ENCODE assay signal across 23 cellular contexts in the genomic region with DNA sequence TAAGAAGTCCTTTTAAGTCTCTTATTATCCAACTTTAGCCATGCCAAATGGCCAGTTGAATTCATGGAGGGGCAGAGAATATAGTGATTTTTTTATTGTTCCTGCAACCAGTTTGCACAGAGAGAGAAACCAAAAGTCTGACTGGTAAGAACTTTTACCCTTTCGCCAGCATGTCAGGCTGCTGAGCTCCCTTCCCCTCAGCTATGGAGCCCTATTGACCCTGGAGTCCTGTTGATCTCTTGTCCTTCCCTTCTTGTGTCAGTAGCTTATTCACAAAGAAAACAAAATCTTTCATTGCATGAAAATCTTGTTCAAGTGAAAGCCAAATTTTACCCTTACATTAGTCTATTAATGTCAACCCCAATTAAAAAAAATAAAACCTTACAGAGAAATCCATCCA. TPM values are rescaled to one million over a fixed set of nuclear protein-coding genes. Genes with fewer than 3 reads are reported as not detected.
DNase-seq lines count a peak whose midpoint lies in the region; ATAC-seq, FAIRE-seq and TF ChIP-seq lines count a peak whose summit lies in the region.
"Had no signal": no experiment of that assay in that cellular context is flagged by ENCODE, and none has a peak within 500 bp of the region (broad histone marks: within the 10 kb centered on the region; RNA-seq: fewer than 3 reads in every experiment).

No MANE protein-coding gene starts in this region.

- no peaks in the 10 kb centered on the region for H3K27me3 Mint-ChIP-seq in osteocyte (ENCODE audit: unreplicated experiment)
- H3K27me3 Mint-ChIP-seq: CD4-positive, CD25-positive, alpha-beta regulatory T cell had no signal

- H3K4me3 Mint-ChIP-seq in osteocyte (ENCODE audit: unreplicated experiment): no peak overlapping the region
- H3K4me3 Mint-ChIP-seq: B cell; CD4-positive, CD25-positive, alpha-beta regulatory T cell; CD8-positive, alpha-beta T cell; HFFc6 had no signal

- TF ChIP-seq CTCF in choroid plexus epithelial cell (conservative IDR thresholded peaks at IDR 0.05; ENCODE audit: low read depth, low read length) (no peak), HepG2 (CRISPR knock-in tag; IDR thresholded peaks at IDR 0.05) (no peak), osteocyte (IDR thresholded peaks at IDR 0.05) (no peak)

- peak overlapping the region; percentile 39 for H3K27ac ChIP-seq in HepG2 (ENCODE audit: extremely low read length, insufficient read depth, low read length)
- H3K27ac ChIP-seq: 22Rv1, BLaER1, C4-2B had no signal

- in situ Hi-C loops in HepG2 (cut with HindIII; ENCODE audit: extremely low pct_ligation_motif_present, low pct_unique_long_range_greater_than_20kb): no loop called here

- H3K4me1 Mint-ChIP-seq in osteocyte (ENCODE audit: unreplicated experiment): peaks cover 14% of the 10 kb centered on the region
- H3K4me1 Mint-ChIP-seq: B cell; CD4-positive, CD25-positive, alpha-beta regulatory T cell had no signal

- no TSS peak for BruUV-seq in HepG2 (replicated peaks; lab: Mats Ljungman, UMichigan)

- ATAC-seq in HepG2: peak; percentile 24; the same call in 2 of the 3 replicates
- ATAC-seq: CD8-positive, alpha-beta T cell had no signal

- no peak for TF ChIP-seq POLR2A in HepG2 (IDR thresholded peaks at IDR 0.05; ENCODE audit: insufficient read depth in 1 of 2, low read depth in 2 of 2, low read length in 2 of 2)

- H4K20me1 ChIP-seq in HepG2 (ENCODE audit: insufficient read depth, low read length): no peaks in the 10 kb centered on the region
- H4K20me1 ChIP-seq: BLaER1 had no signal

- peak overlapping the region; percentile 56 for H3K27ac Mint-ChIP-seq in osteocyte (ENCODE audit: unreplicated experiment)
- H3K27ac Mint-ChIP-seq: B cell; CD4-positive, CD25-positive, alpha-beta regulatory T cell; CD8-positive, alpha-beta T cell; HFFc6 had no signal

- TF ChIP-seq RAD21 in HepG2 (CRISPR knock-in tag; IDR thresholded peaks at IDR 0.05): no peak

- no peak overlapping the region for H3K4me2 ChIP-seq in HepG2 (ENCODE audit: low read depth, low read length)
- H3K4me2 ChIP-seq: BLaER1 had no signal

- DNase-seq in EH (ENCODE audit: low read depth): peak; percentile 5
- peak; percentile 50 for DNase-seq in choroid plexus epithelial cell (ENCODE audit: low read depth)
- DNase-seq in HepG2 (ENCODE audit: low spot score): no peak
- DNase-seq in osteocyte (ENCODE audit: extremely low spot score, unreplicated experiment): no peak
- no peak for DNase-seq in DMS53 (lab: John Stamatoyannopoulos, UW)
- no peak for DNase-seq in foreskin melanocyte
- no peak for DNase-seq in globus pallidus (ENCODE audit: low spot score)
- DNase-seq in Kasumi-1 (lab: John Stamatoyannopoulos, UW): no peak
- DNase-seq: Caco-2; CD4-positive, CD25-positive, alpha-beta regulatory T cell; CD8-positive, alpha-beta T cell; DMS79 treated with DMSO at 0.1 percent for 48 hours; GOT3; HFFc6 had no signal

- H2AFZ ChIP-seq in HepG2 (ENCODE audit: low read length): no peak overlapping the region

- H3K9me3 ChIP-seq in HepG2 (ENCODE audit: low read length): no peaks in the 10 kb centered on the region

- H3K4me3 ChIP-seq in choroid plexus epithelial cell (ENCODE audit: low read depth, low read length) (no peak overlapping the region), HepG2 (replicated peaks in 1 of 3; ENCODE audit: insufficient read depth in 1 of 3, low read depth in 2 of 3, low read length in 3 of 3) (no peak overlapping the region)
- H3K4me3 ChIP-seq: BLaER1, HAP-1 had no signal

- FAIRE-seq in HepG2 (lab: Jason Lieb, UNC): peak; percentile 51
- FAIRE-seq: A204.1, G401.6, GM12892, H54 had no signal

- H3K36me3 Mint-ChIP-seq in osteocyte (ENCODE audit: unreplicated experiment): peaks cover 21% of the 10 kb centered on the region

- intact Hi-C loops in HepG2 (cut with micrococcal nuclease; ENCODE audit: unreplicated experiment): no loop called here

- TF ChIP-seq EP300 in HepG2 (IDR thresholded peaks at IDR 0.05; ENCODE audit: low read depth in 2 of 2, low read length in 2 of 2) (no peak), HepG2 (CRISPR knock-in tag; IDR thresholded peaks at IDR 0.05; ENCODE audit: borderline replicate concordance) (no peak)

- H3K4me1 ChIP-seq in HepG2 (ENCODE audit: insufficient read depth, low read length): peaks cover 42% of the 10 kb centered on the region
- H3K4me1 ChIP-seq: BLaER1, Caco-2, HAP-1 had no signal

- H3K9me3 Mint-ChIP-seq in osteocyte (ENCODE audit: unreplicated experiment): no peaks in the 10 kb centered on the region
- H3K9me3 Mint-ChIP-seq: CD4-positive, CD25-positive, alpha-beta regulatory T cell; CD8-positive, alpha-beta T cell; HFFc6 had no signal

- POLR2A ChIA-PET in HepG2 (lab: Yijun Ruan, JAX): no interaction called here

- no peak overlapping the region for H3K9ac ChIP-seq in HepG2 (ENCODE audit: insufficient read depth, low read depth, low read length)
- H3K9ac ChIP-seq: BLaER1 had no signal

- no peaks in the 10 kb centered on the region for H3K79me2 ChIP-seq in HepG2 (ENCODE audit: insufficient read depth, low read length)

- CTCF ChIA-PET in HepG2 (lab: Yijun Ruan, JAX; ENCODE audit: low intra/inter-chr PET ratio, low total read pairs): no interaction called here

- H3K27me3 ChIP-seq in HepG2 (ENCODE audit: control insufficient read depth in 1 of 2, insufficient read depth in 2 of 2, low read length in 2 of 2): no peaks in the 10 kb centered on the region
- H3K27me3 ChIP-seq: BLaER1 had no signal

- no peaks in the 10 kb centered on the region for H3K36me3 ChIP-seq in HepG2 (replicated peaks in 1 of 2; ENCODE audit: control insufficient read depth in 1 of 2, insufficient read depth in 2 of 2, low read length in 2 of 2)
- H3K36me3 ChIP-seq: HAP-1 had no signal

- 80% methylated on average over 1 of the region's 1 CpG for WGBS in HepG2 (ENCODE audit: low lambda C conversion rate)

TF ChIP-seq in HepG2, 621 proteins besides CTCF, POLR2A, EP300 and RAD21 (continues in another document):
- TF ChIP-seq PLRG1 (conservative IDR thresholded peaks at IDR 0.05): no peak
- no peak for TF ChIP-seq BCL6 (CRISPR knock-in tag; IDR thresholded peaks at IDR 0.05)
- TF ChIP-seq, protein P1, sequence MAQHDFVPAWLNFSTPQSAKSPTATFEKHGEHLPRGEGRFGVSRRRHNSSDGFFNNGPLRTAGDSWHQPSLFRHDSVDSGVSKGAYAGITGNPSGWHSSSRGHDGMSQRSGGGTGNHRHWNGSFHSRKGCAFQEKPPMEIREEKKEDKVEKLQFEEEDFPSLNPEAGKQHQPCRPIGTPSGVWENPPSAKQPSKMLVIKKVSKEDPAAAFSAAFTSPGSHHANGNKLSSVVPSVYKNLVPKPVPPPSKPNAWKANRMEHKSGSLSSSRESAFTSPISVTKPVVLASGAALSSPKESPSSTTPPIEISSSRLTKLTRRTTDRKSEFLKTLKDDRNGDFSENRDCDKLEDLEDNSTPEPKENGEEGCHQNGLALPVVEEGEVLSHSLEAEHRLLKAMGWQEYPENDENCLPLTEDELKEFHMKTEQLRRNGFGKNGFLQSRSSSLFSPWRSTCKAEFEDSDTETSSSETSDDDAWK (CRISPR knock-in tag; IDR thresholded peaks at IDR 0.05): no peak
- peak; percentile 39; the same call in 1 of the 2 replicates for TF ChIP-seq NR2F6 (IDR thresholded peaks at IDR 0.05)
- 0 out of 2 replicates have a peak, but pooled peaks have one; percentile 29 for TF ChIP-seq NR2F6 (CRISPR knock-in tag; IDR thresholded peaks at IDR 0.05)
- TF ChIP-seq CREB1 (IDR thresholded peaks at IDR 0.05): no peak
- peak; percentile 38; the same call in 1 of the 2 replicates for TF ChIP-seq CREB1 (CRISPR knock-in tag; IDR thresholded peaks at IDR 0.05)

RNA-seq across cellular contexts. Expression of a gene that starts 1.5 kb away (rescaled TPM):
- total RNA-seq in HepG2 (2016; rRNA removed; fragmentation: Illumina TruSeq; extraction: Trizol) (0.32 and 0.80 TPM in 2 replicates), osteocyte (1.0 and 1.5 TPM in 2 replicates)
- 0.71 and 0.81 TPM in 2 replicates for total RNA-seq in HepG2 (2016; cell fraction: cytosol; rRNA removed; fragmentation: Illumina TruSeq; extraction: Trizol; ENCODE audit: low read depth)
- 1.5 and 1.6 TPM in 2 replicates for total RNA-seq in HepG2 (2016; cell fraction: insoluble cytoplasmic fraction; rRNA removed; fragmentation: Illumina TruSeq; extraction: Trizol)
- total RNA-seq in HepG2 (2016; cell fraction: membrane; rRNA removed; fragmentation: Illumina TruSeq; extraction: Trizol): 1.0 and 1.9 TPM in 2 replicates
- total RNA-seq in HepG2 (2016; cell fraction: nucleus; rRNA removed; fragmentation: Illumina TruSeq; extraction: Trizol): 3.6 and 3.7 TPM in 2 replicates
- polyA plus RNA-seq in HepG2 (2011; rRNA removed): 0.82 and 0.87 TPM in 2 replicates
- polyA plus RNA-seq in HepG2 (2011; cell fraction: cytosol; rRNA removed): 0.32 and 0.38 TPM in 2 replicates
- 3.3 and 4.4 TPM in 2 replicates for polyA plus RNA-seq in HepG2 (2011; cell fraction: nucleus; rRNA removed)
- 0.80 and 2.9 TPM in 2 replicates for polyA plus RNA-seq in HepG2 (2012)
- 0.35 and 1.7 TPM in 2 replicates for polyA plus RNA-seq in HepG2 (2016; cell fraction: cytosol; fragmentation: Illumina TruSeq; extraction: Trizol; ENCODE audit: low read depth)
- 0.33 and 1.2 TPM in 2 replicates for polyA plus RNA-seq in HepG2 (2016; cell fraction: insoluble cytoplasmic fraction; fragmentation: Illumina TruSeq; extraction: Trizol; ENCODE audit: low read depth)
- polyA plus RNA-seq in HepG2 (2016; cell fraction: membrane; fragmentation: Illumina TruSeq; extraction: Trizol; ENCODE audit: low read depth): 0.64 and 1.2 TPM in 2 replicates
- 4.3 and 5.2 TPM in 2 replicates for polyA plus RNA-seq in HepG2 (2016; cell fraction: nucleus; fragmentation: Illumina TruSeq; extraction: Trizol; ENCODE audit: insufficient read depth, low read depth)
- polyA minus RNA-seq in HepG2 (2011; rRNA and poly(A)+ RNA removed; ENCODE audit: low replicate concordance): 1.3 and 7.3 TPM in 2 replicates
- 0.40 TPM in 1 of 2 replicates, not detected in the other for polyA minus RNA-seq in HepG2 (2011; cell fraction: cytosol; rRNA and poly(A)+ RNA removed)
- 7.7 and 8.6 TPM in 2 replicates for polyA minus RNA-seq in HepG2 (2011; cell fraction: nucleus; rRNA and poly(A)+ RNA removed)
- polyA plus RNA-seq: CD4-positive, CD25-positive, alpha-beta regulatory T cell had no signal

Comparison
In these comparisons a context has a peak if more than half of its experiments do, and no peak if none do; other contexts are left out.
1. DNase-seq: peak in EH (single experiment) and choroid plexus epithelial cell (single experiment); none in HepG2 (single experiment), osteocyte (single experiment), DMS53 (single experiment), foreskin melanocyte (single experiment), globus pallidus (single experiment) and Kasumi-1 (0 of 2).